ENCODE assay signal across 9 cellular contexts in the genomic region with DNA sequence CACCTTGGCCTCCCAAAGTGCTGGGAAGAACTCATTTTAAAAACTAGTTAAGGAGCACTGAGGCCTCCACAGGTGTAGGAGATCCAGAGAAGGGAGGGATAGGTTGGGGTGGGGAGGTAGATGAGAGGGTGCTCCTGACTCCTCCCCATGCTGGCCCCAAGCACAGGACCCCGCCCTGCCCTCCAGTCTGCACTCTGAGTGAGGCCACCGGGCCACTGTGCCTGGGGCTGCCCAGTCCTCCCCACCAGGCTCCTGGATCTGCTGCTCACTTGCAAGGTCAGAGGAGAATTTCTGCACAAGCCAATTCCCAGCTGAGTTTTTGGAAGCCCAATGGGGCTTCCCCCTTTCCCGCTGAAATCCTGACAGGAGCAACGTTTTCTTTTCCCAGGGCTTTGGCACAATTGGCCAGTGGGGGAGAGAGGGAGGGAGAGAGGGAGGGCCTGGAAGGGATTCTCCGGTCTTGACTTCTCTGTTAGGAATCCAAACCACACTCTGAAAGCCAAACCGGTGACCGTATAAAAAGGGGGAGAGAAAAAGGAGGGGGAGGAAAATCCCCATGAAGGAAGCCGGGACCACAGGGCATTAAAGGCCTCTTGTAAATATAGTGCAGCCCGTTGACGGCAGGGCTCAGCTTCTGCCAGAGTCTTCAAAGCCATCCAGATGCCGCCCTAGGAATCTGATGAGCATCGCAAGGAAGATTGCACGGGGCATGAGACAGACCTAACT.
DNase-seq lines count a peak whose midpoint lies in the region; ATAC-seq, FAIRE-seq and TF ChIP-seq lines count a peak whose summit lies in the region.
"Had no signal": no experiment of that assay in that cellular context is flagged by ENCODE, and none has a peak within 500 bp of the region (broad histone marks: within the 10 kb centered on the region; RNA-seq: fewer than 3 reads in every experiment).

No MANE protein-coding gene starts in this region.

- no peak for FAIRE-seq in frontal cortex (lab: Jason Lieb, UNC)

- TF ChIP-seq CTCF in type B pancreatic cell (conservative IDR thresholded peaks at IDR 0.05), result no peak

- H3K36me3 Mint-ChIP-seq in type B pancreatic cell, result peaks cover 3% of the 10 kb centered on the region

- H3K27me3 ChIP-seq in MG63, result no peaks in the 10 kb centered on the region

- no peaks in the 10 kb centered on the region for H3K36me3 ChIP-seq in MG63

- no peak for ATAC-seq in GM21390 (IDR thresholded peaks at IDR 0.05; ENCODE audit: unreplicated experiment)

- H3K4me3 ChIP-seq in MG63, result no peak overlapping the region

- H3K9me3 ChIP-seq in MG63, result no peaks in the 10 kb centered on the region

- H3K27ac Mint-ChIP-seq in type B pancreatic cell, result peak overlapping the region; percentile 31

- peaks cover 14% of the 10 kb centered on the region for H3K4me1 Mint-ChIP-seq in type B pancreatic cell (ENCODE audit: unreplicated experiment)

- H3K4me3 Mint-ChIP-seq in type B pancreatic cell, result no peak overlapping the region

- no peaks in the 10 kb centered on the region for H3K27me3 Mint-ChIP-seq in type B pancreatic cell

- peak; percentile 92 for DNase-seq in MG63
- peak; percentile 85 for DNase-seq in dedifferentiated amniotic fluid mesenchymal stem cell (ENCODE audit: extremely low spot score)
- peak; percentile 68 for DNase-seq in medulla oblongata (ENCODE audit: extremely low spot score)
- no peak for DNase-seq in type B pancreatic cell (ENCODE audit: extremely low spot score, unreplicated experiment)
- no peak for DNase-seq in NCI-H524 (lab: John Stamatoyannopoulos, UW)
- no peak for DNase-seq in frontal cortex (ENCODE audit: low spot score in 2 of 2)
- no peak for DNase-seq in GM19240 (ENCODE audit: insufficient read length, low spot score)
- DNase-seq: stimulated activated naive CD4-positive, alpha-beta T cell had no signal

- H3K9me3 Mint-ChIP-seq in type B pancreatic cell, result no peaks in the 10 kb centered on the region

Comparison
In these comparisons a context has a peak if more than half of its experiments do, and no peak if none do; other contexts are left out.
1. DNase-seq: peak in MG63 (single experiment), dedifferentiated amniotic fluid mesenchymal stem cell (single experiment) and medulla oblongata (single experiment); none in type B pancreatic cell (single experiment), NCI-H524 (0 of 2), frontal cortex (0 of 2) and GM19240 (single experiment).